ENCODE assay signal across 8 cellular contexts in genomic region chr17:65121916-65122821, GRCh38. TPM values are rescaled to one million over a fixed set of nuclear protein-coding genes. Genes with fewer than 3 reads are reported as not detected.
A peak's percentile ranks its signal among the peaks of the same experiment; 100 is the strongest.
DNase-seq lines count a peak whose midpoint lies in the region; ATAC-seq and TF ChIP-seq lines count a peak whose summit lies in the region.

No MANE protein-coding gene starts in this region.

- H3K36me3 Mint-ChIP-seq in activated CD8-positive, alpha-beta T cell treated with anti-CD3 and anti-CD28 coated beads for 36 hours (ENCODE audit: low read depth): no peaks in the 10 kb centered on the region
- H3K36me3 Mint-ChIP-seq in stimulated activated naive B cell treated with anti-CD40 and anti-IgM and Interleukin-4, amounts not matched to agents 10 μg/mL and 1 μg/mL and 100 μg/mL, for 72 hours: peaks cover 0 to 2% of the 10 kb centered on the region in 2 donors

- H3K36me3 ChIP-seq in HAP-1 (replicated peaks): no peaks in the 10 kb centered on the region

- CTCF ChIA-PET in activated CD8-positive, alpha-beta T cell treated with anti-CD3 and anti-CD28 coated beads for 36 hours (lab: Charles Lee): interaction anchor here (0.7 to 1.5 kb wide), 2 partner anchors 22 to 76 kb away, joined by 3 to 7 read pairs; no protein-coding TSS in a partner anchor

- peak overlapping the region; percentile 97 for H3K27ac Mint-ChIP-seq in activated CD8-positive, alpha-beta T cell treated with anti-CD3 and anti-CD28 coated beads for 36 hours
- H3K27ac Mint-ChIP-seq in stimulated activated naive B cell treated with anti-CD40 and anti-IgM and Interleukin-4, amounts not matched to agents 10 μg/mL and 1 μg/mL and 100 μg/mL, for 72 hours: peak overlapping the region; percentile 99

- H3K9me3 Mint-ChIP-seq in activated CD8-positive, alpha-beta T cell treated with anti-CD3 and anti-CD28 coated beads for 36 hours: no peaks in the 10 kb centered on the region
- H3K9me3 Mint-ChIP-seq in stimulated activated naive B cell treated with anti-CD40 and anti-IgM and Interleukin-4, amounts not matched to agents 10 μg/mL and 1 μg/mL and 100 μg/mL, for 72 hours: peaks cover 0 to 2% of the 10 kb centered on the region in 2 donors

- no peaks in the 10 kb centered on the region for H3K27me3 ChIP-seq in HAP-1 (ENCODE audit: low read depth)

- in situ Hi-C loops in HAP-1 (cut with MboI; ENCODE audit: low sequenced_read_pairs): no loop called here

- TF ChIP-seq CTCF in activated CD8-positive, alpha-beta T cell treated with anti-CD3 and anti-CD28 coated beads for 36 hours (IDR thresholded peaks at IDR 0.05): no peak

- no peaks in the 10 kb centered on the region for H3K9me3 ChIP-seq in HAP-1

- H3K4me1 ChIP-seq in HAP-1: peaks cover 6% of the 10 kb centered on the region; the same call in 1 of the 2 replicates

- peaks cover 22% of the 10 kb centered on the region for H3K4me1 Mint-ChIP-seq in activated CD8-positive, alpha-beta T cell treated with anti-CD3 and anti-CD28 coated beads for 36 hours (ENCODE audit: low read depth)
- H3K4me1 Mint-ChIP-seq in stimulated activated naive B cell treated with anti-CD40 and anti-IgM and Interleukin-4, amounts not matched to agents 10 μg/mL and 1 μg/mL and 100 μg/mL, for 72 hours: peaks cover 17 to 25% of the 10 kb centered on the region in 2 donors

- POLR2A ChIA-PET in activated CD8-positive, alpha-beta T cell treated with anti-CD3 and anti-CD28 coated beads for 36 hours (lab: Charles Lee): interaction anchor here (0.5 to 2.1 kb wide), 8 partner anchors 59 to 273 kb away, joined by 3 to 8 read pairs (median 4); no protein-coding TSS in a partner anchor

- H3K4me3 Mint-ChIP-seq in activated CD8-positive, alpha-beta T cell treated with anti-CD3 and anti-CD28 coated beads for 36 hours: peak overlapping the region; percentile 81
- H3K4me3 Mint-ChIP-seq in stimulated activated naive B cell treated with anti-CD40 and anti-IgM and Interleukin-4, amounts not matched to agents 10 μg/mL and 1 μg/mL and 100 μg/mL, for 72 hours: peak overlapping the region; percentile 94 to 99

- peaks cover 1% of the 10 kb centered on the region for H3K27me3 Mint-ChIP-seq in activated CD8-positive, alpha-beta T cell treated with anti-CD3 and anti-CD28 coated beads for 36 hours
- peaks cover 0 to 1% of the 10 kb centered on the region in 2 donors for H3K27me3 Mint-ChIP-seq in stimulated activated naive B cell treated with anti-CD40 and anti-IgM and Interleukin-4, amounts not matched to agents 10 μg/mL and 1 μg/mL and 100 μg/mL, for 72 hours

- intact Hi-C loops in activated CD8-positive, alpha-beta T cell treated with anti-CD3 and anti-CD28 coated beads for 36 hours (cut with micrococcal nuclease): no loop called here

- peak; percentile 79 for ATAC-seq in activated CD8-positive, alpha-beta T cell treated with anti-CD3 and anti-CD28 coated beads for 36 hours
- peak; percentile 81 to 84 for ATAC-seq in stimulated activated naive B cell treated with anti-CD40 and anti-IgM and Interleukin-4, amounts not matched to agents 10 μg/mL and 1 μg/mL and 100 μg/mL, for 72 hours (replicated peaks)
- no peak for ATAC-seq in HG03342 (IDR thresholded peaks at IDR 0.05; ENCODE audit: unreplicated experiment)

- DNase-seq in AML-193 (lab: John Stamatoyannopoulos, UW): peak; percentile 31 to 39
- no peak for DNase-seq in HAP-1 (ENCODE audit: low spot score in 2 of 2)
- DNase-seq in activated CD8-positive, alpha-beta T cell treated with anti-CD3 and anti-CD28 coated beads for 36 hours: peak; percentile 85
- peak; percentile 60 for DNase-seq in kidney tubule cell (ENCODE audit: low spot score)
- peak; percentile 46 for DNase-seq in stimulated activated naive B cell treated with anti-CD40 and anti-IgM and Interleukin-4, amounts not matched to agents 10 μg/mL and 1 μg/mL and 100 μg/mL, for 72 hours
- no peak for DNase-seq in NCI-H345 (lab: John Stamatoyannopoulos, UW)
- DNase-seq in nucleus accumbens (lab: John Stamatoyannopoulos, UW): no peak

- peak overlapping the region; percentile 45 for H3K4me3 ChIP-seq in HAP-1

RNA-seq across cellular contexts. Expression of gene RGS9, which starts 15.0 kb away (rescaled TPM):
- total RNA-seq in activated CD8-positive, alpha-beta T cell treated with anti-CD3 and anti-CD28 coated beads for 36 hours: 1 to 10 TPM; 1.3 to 1.9 TPM

Comparison
In these comparisons a context has a peak if more than half of its experiments do, and no peak if none do; other contexts are left out.
1. DNase-seq: peak in AML-193 (2 of 2), activated CD8-positive, alpha-beta T cell treated with anti-CD3 and anti-CD28 coated beads for 36 hours (single experiment), kidney tubule cell (single experiment) and stimulated activated naive B cell treated with anti-CD40 and anti-IgM and Interleukin-4, amounts not matched to agents 10 μg/mL and 1 μg/mL and 100 μg/mL, for 72 hours (single experiment); none in HAP-1 (0 of 2), NCI-H345 (single experiment) and nucleus accumbens (0 of 56).